ENCODE assay signal across 24 cellular contexts in the genomic region with DNA sequence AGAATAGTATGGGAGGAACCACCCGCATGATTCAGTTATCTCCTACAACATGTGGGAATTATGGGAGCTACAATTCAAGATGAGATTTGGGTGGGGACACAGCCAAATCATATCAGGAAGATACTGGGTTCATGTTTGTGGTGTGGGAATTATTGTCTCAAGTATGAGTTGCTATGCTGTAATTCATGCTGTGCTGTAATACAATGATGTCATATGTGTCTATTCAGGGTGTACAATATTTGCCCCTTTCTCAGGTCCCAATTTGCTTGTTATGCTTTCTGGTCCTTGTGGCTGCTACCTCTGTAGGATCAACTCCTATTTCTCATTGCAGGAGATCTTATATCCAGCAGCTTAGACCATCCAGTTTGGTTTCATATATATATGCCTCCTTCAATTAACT. TPM values are rescaled to one million over a fixed set of nuclear protein-coding genes. Genes with fewer than 3 reads are reported as not detected.
"Had no signal": no experiment of that assay in that cellular context is flagged by ENCODE, and none has a peak within 500 bp of the region (broad histone marks: within the 10 kb centered on the region; RNA-seq: fewer than 3 reads in every experiment).

No MANE protein-coding gene starts in this region.

- H3K9me3 ChIP-seq: MG63, SJCRH30 had no signal

- H3K4me1 ChIP-seq: SJCRH30 had no signal

- ATAC-seq: Panc1, PC-3, SK-N-SH treated with all-trans-retinoic acid at 6 μM for 48 hours had no signal

- H3K27me3 ChIP-seq: MG63, SJCRH30 had no signal

- DNase-seq: Karpas-422, KG1, MG63, NCI-H1092, NCI-H1105 treated with DMSO at 0.1 percent for 48 hours, NCI-H1417 treated with DMSO at 0.1 percent for 48 hours, NCI-H146, NCI-H1694 treated with DMSO at 0.1 percent for 48 hours, NCI-H1930, NCI-H2081 treated with DMSO at 0.1 percent for 48 hours, NCI-H2171, NCI-H226, NCI-H446, NCI-H510A, NCI-H524 treated with DMSO at 0.1 percent for 48 hours, NCI-H69, NCI-H774, PC-3, SHP77, SJCRH30 had no signal

- H3K27ac ChIP-seq: HL-60, RWPE1, SJCRH30 had no signal

- H3K36me3 ChIP-seq: MG63, SJCRH30 had no signal

- H3K4me3 ChIP-seq: MG63, SJCRH30 had no signal

RNA-seq across cellular contexts. Expression of a gene that starts 52.2 kb away (rescaled TPM):
- total RNA-seq: PC-3, SJCRH30 had no signal
